ENCODE assay signal across 21 cellular contexts in the genomic region with DNA sequence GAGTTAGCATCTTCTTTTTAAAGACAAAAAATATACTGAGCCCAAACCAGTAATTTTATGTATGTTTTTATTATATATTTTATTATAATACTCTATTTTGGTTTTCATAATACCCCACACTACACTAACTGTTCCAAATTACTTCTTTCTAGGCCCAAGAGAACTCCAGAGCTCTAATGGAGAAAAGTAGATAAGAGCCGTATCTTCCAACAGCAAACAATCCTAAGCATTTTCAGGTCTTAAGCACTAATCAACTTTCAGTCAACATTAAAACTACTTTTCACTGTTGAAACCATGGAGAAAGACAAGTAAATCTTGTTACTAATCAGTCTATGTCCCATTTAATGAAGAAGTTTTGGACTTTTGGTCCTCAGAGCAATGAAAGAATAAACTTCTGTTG.
"Had no signal": no experiment of that assay in that cellular context is flagged by ENCODE, and none has a peak within 500 bp of the region (broad histone marks: within the 10 kb centered on the region; RNA-seq: fewer than 3 reads in every experiment).

No MANE protein-coding gene starts in this region.

- H3K9me3 ChIP-seq: mucosa of descending colon, prostate gland, right atrium auricular region, stomach had no signal

- H3K27ac Mint-ChIP-seq: activated naive CD4-positive, alpha-beta T cell treated with anti-CD3 and anti-CD28 coated beads, Interleukin-2, amount 50 U/mL, for 72 hours; stimulated activated memory B cell treated with anti-CD40 and anti-IgM and Interleukin-4, amounts not matched to agents 10 μg/mL and 1 μg/mL and 100 μg/mL, for 72 hours had no signal

- H3K36me3 ChIP-seq: neural progenitor cell, prostate gland, right atrium auricular region, stomach had no signal

- DNase-seq: activated gamma-delta T cell treated with Interleukin-2 at 50 U/mL for 16 hours; activated T-cell treated with anti-CD3 and anti-CD28 coated beads, Interleukin-2, amount 50 U/mL, for 1 hour; aorta; caudate nucleus; dermis blood vessel endothelial cell; effector CD8-positive, alpha-beta T cell; head of caudate nucleus; left ventricle myocardium superior; mammary epithelial cell; mucosa of descending colon; stimulated activated CD4-positive, alpha-beta T cell treated with anti-CD3 and anti-CD28 coated beads, Interleukin-1b, Interleukin-23, amount 100 ng/mL, for 48 hours; stomach; T-helper 9 cell; trophoblast cell had no signal

- H3K27ac ChIP-seq: neural progenitor cell, prostate gland, right atrium auricular region, stomach had no signal

- H3K4me1 ChIP-seq: prostate gland had no signal

- ATAC-seq: activated naive CD4-positive, alpha-beta T cell treated with anti-CD3 and anti-CD28 coated beads, Interleukin-2, amount 50 U/mL, for 72 hours; esophagus mucosa; left ventricle myocardium superior; mucosa of descending colon; stimulated activated memory B cell treated with anti-CD40 and anti-IgM and Interleukin-4, amounts not matched to agents 10 μg/mL and 1 μg/mL and 100 μg/mL, for 72 hours had no signal

- H3K4me3 Mint-ChIP-seq: brain; neural progenitor cell; stimulated activated memory B cell treated with anti-CD40 and anti-IgM and Interleukin-4, amounts not matched to agents 10 μg/mL and 1 μg/mL and 100 μg/mL, for 72 hours had no signal

- H3K4me3 ChIP-seq: mucosa of descending colon, neural progenitor cell, prostate gland, right atrium auricular region, stomach had no signal

- H3K9me3 Mint-ChIP-seq: activated naive CD4-positive, alpha-beta T cell treated with anti-CD3 and anti-CD28 coated beads, Interleukin-2, amount 50 U/mL, for 72 hours; brain; neural progenitor cell; stimulated activated memory B cell treated with anti-CD40 and anti-IgM and Interleukin-4, amounts not matched to agents 10 μg/mL and 1 μg/mL and 100 μg/mL, for 72 hours had no signal

- H3K27me3 Mint-ChIP-seq: brain; stimulated activated memory B cell treated with anti-CD40 and anti-IgM and Interleukin-4, amounts not matched to agents 10 μg/mL and 1 μg/mL and 100 μg/mL, for 72 hours had no signal

- H3K27me3 ChIP-seq: neural progenitor cell, right atrium auricular region, stomach had no signal
